Comparison of ENCODE assay signal across 10 cellular contexts in genomic region chr1:6358144-6358624, GRCh38. TPM values are rescaled to one million over a fixed set of nuclear protein-coding genes. Genes with fewer than 3 reads are reported as not detected.
DNase-seq lines count a peak whose midpoint lies in the region; ATAC-seq, FAIRE-seq and TF ChIP-seq lines count a peak whose summit lies in the region.
"Had no signal": no experiment of that assay in that cellular context is flagged by ENCODE, and none has a peak within 500 bp of the region (broad histone marks: within the 10 kb centered on the region; RNA-seq: fewer than 3 reads in every experiment).

No MANE protein-coding gene starts in this region.

- H3K27me3 ChIP-seq in keratinocyte (ENCODE audit: control insufficient read depth, extremely low read depth, insufficient read depth, low read length) (no peaks in the 10 kb centered on the region), transverse colon (no peaks in the 10 kb centered on the region), tibial artery (no peaks in the 10 kb centered on the region)

- FAIRE-seq in keratinocyte (lab: Jason Lieb, UNC) = peak; percentile 60

- H3K9ac ChIP-seq in keratinocyte (ENCODE audit: control insufficient read depth, extremely low read depth, insufficient read depth, low read length) = peak overlapping the region; percentile 69

- H3K27ac ChIP-seq in keratinocyte (ENCODE audit: control insufficient read depth, insufficient read depth, low read length) = peak overlapping the region; percentile 84
- H3K27ac ChIP-seq in transverse colon = peak overlapping the region; percentile 87 to 93 (median 90)
- peak overlapping the region in 1 of 2 donors; percentile 70 for H3K27ac ChIP-seq in tibial artery

- no peaks in the 10 kb centered on the region for H3K9me3 Mint-ChIP-seq in activated naive CD8-positive, alpha-beta T cell (ENCODE audit: low read depth)
- H3K9me3 Mint-ChIP-seq in activated naive CD8-positive, alpha-beta T cell treated with anti-CD3 and anti-CD28 coated beads for 36 hours = no peaks in the 10 kb centered on the region
- no peaks in the 10 kb centered on the region for H3K9me3 Mint-ChIP-seq in activated naive CD8-positive, alpha-beta T cell treated with anti-CD3 and anti-CD28 coated beads, Interleukin-2, amount 10 ng/mL, durations not matched to agents 7 days and 5 days
- H3K9me3 Mint-ChIP-seq: activated B cell treated with CpG ODN at 0.5 μM for 24 hours had no signal

- peaks cover 6% of the 10 kb centered on the region for H3K9me1 ChIP-seq in keratinocyte (ENCODE audit: control insufficient read depth, extremely low read depth, insufficient read depth, low read length)

- peak overlapping the region; percentile 10 for H3K4me3 Mint-ChIP-seq in activated naive CD8-positive, alpha-beta T cell
- H3K4me3 Mint-ChIP-seq in activated naive CD8-positive, alpha-beta T cell treated with anti-CD3 and anti-CD28 coated beads for 36 hours = no peak overlapping the region
- peak overlapping the region; percentile 85 for H3K4me3 Mint-ChIP-seq in activated naive CD8-positive, alpha-beta T cell treated with anti-CD3 and anti-CD28 coated beads, Interleukin-2, amount 10 ng/mL, durations not matched to agents 7 days and 5 days
- H3K4me3 Mint-ChIP-seq: activated B cell treated with CpG ODN at 0.5 μM for 24 hours had no signal

- TF ChIP-seq EP300 in transverse colon (IDR thresholded peaks at IDR 0.05; ENCODE audit: low read depth) = no peak

- TF ChIP-seq POLR2A in transverse colon (IDR thresholded peaks at IDR 0.05) = no peak

- H3K4me2 ChIP-seq in keratinocyte (ENCODE audit: control insufficient read depth, extremely low read depth, insufficient read depth, low read depth, low read length) = peak overlapping the region; percentile 81

- H3K9me3 ChIP-seq in keratinocyte (ENCODE audit: control insufficient read depth, low read depth, low read length) (no peaks in the 10 kb centered on the region), transverse colon (no peaks in the 10 kb centered on the region), tibial artery (no peaks in the 10 kb centered on the region)

- no peak for TF ChIP-seq CTCF in keratinocyte (optimal IDR thresholded peaks at IDR 0.05 in 1 of 3, IDR thresholded peaks at IDR 0.05 in 1 of 3, conservative IDR thresholded peaks at IDR 0.05 in 1 of 3; ENCODE audit: extremely low read depth in 1 of 3, insufficient read depth in 2 of 3, low read length in 3 of 3)
- no peak for TF ChIP-seq CTCF in transverse colon (IDR thresholded peaks at IDR 0.05)
- no peak for TF ChIP-seq CTCF in tibial artery (IDR thresholded peaks at IDR 0.05)

- peaks cover 81% of the 10 kb centered on the region for H3K79me2 ChIP-seq in keratinocyte (ENCODE audit: control insufficient read depth, insufficient read depth, low read length)

- no peaks in the 10 kb centered on the region for H3K27me3 Mint-ChIP-seq in activated naive CD8-positive, alpha-beta T cell
- no peaks in the 10 kb centered on the region for H3K27me3 Mint-ChIP-seq in activated naive CD8-positive, alpha-beta T cell treated with anti-CD3 and anti-CD28 coated beads for 36 hours
- H3K27me3 Mint-ChIP-seq in activated naive CD8-positive, alpha-beta T cell treated with anti-CD3 and anti-CD28 coated beads, Interleukin-2, amount 10 ng/mL, durations not matched to agents 7 days and 5 days = no peaks in the 10 kb centered on the region
- H3K27me3 Mint-ChIP-seq: activated B cell treated with CpG ODN at 0.5 μM for 24 hours had no signal

- H3K36me3 ChIP-seq in keratinocyte (ENCODE audit: control insufficient read depth in 2 of 2, extremely low read depth in 1 of 2, insufficient read depth in 2 of 2, low read length in 2 of 2) (peaks cover 6 to 7% of the 10 kb centered on the region in 2 experiments), transverse colon (no peaks in the 10 kb centered on the region), tibial artery (no peaks in the 10 kb centered on the region)

- in situ Hi-C loops in transverse colon (cut with MboI; ENCODE audit: low pct_ligation_motif_present in 1 of 4, low pct_unique_long_range_greater_than_20kb in 1 of 4, low sequenced_read_pairs in 3 of 4) = loop anchor here in 1 of 4 donors (10.0 kb wide), 1 partner anchor 47 kb away; no protein-coding TSS in a partner anchor

- 72% methylated on average over 8 of the region's 10 CpGs; no CpG with 5 or more reads in 1 of the 2 donors for WGBS in transverse colon (ENCODE audit: low coverage in 1 of 2), 2 donors

- no peak for DNase-seq in activated naive CD8-positive, alpha-beta T cell treated with anti-CD3 and anti-CD28 coated beads for 36 hours
- peak; percentile 52 for DNase-seq in activated naive CD8-positive, alpha-beta T cell treated with anti-CD3 and anti-CD28 coated beads, Interleukin-2, amount 10 ng/mL, durations not matched to agents 7 days and 5 days
- peak; percentile 41 for DNase-seq in keratinocyte (ENCODE audit: low read depth, low spot score)
- no peak for DNase-seq in transverse colon
- no peak for DNase-seq in tibial artery
- DNase-seq in GM03348 (ENCODE audit: low spot score) = no peak
- no peak for DNase-seq in stimulated activated CD4-positive, alpha-beta T cell treated with anti-CD3 and anti-CD28 coated beads, Interleukin-4, amount 100 ng/mL, for 24 hours
- DNase-seq: activated B cell treated with CpG ODN at 0.5 μM for 24 hours, NCI-H774 had no signal

- H3K4me1 Mint-ChIP-seq in activated naive CD8-positive, alpha-beta T cell (ENCODE audit: low read depth) = peaks cover 34% of the 10 kb centered on the region
- H3K4me1 Mint-ChIP-seq in activated naive CD8-positive, alpha-beta T cell treated with anti-CD3 and anti-CD28 coated beads for 36 hours = peaks cover 29% of the 10 kb centered on the region
- H3K4me1 Mint-ChIP-seq in activated naive CD8-positive, alpha-beta T cell treated with anti-CD3 and anti-CD28 coated beads, Interleukin-2, amount 10 ng/mL, durations not matched to agents 7 days and 5 days = peaks cover 33% of the 10 kb centered on the region

- dilution Hi-C loops in keratinocyte (cut with MboI; ENCODE audit: extremely low pct_ligation_motif_present, low sequenced_read_pairs) = no loop called here

- H3K36me3 Mint-ChIP-seq in activated naive CD8-positive, alpha-beta T cell = no peaks in the 10 kb centered on the region
- H3K36me3 Mint-ChIP-seq in activated naive CD8-positive, alpha-beta T cell treated with anti-CD3 and anti-CD28 coated beads for 36 hours = no peaks in the 10 kb centered on the region
- peaks cover 2% of the 10 kb centered on the region for H3K36me3 Mint-ChIP-seq in activated naive CD8-positive, alpha-beta T cell treated with anti-CD3 and anti-CD28 coated beads, Interleukin-2, amount 10 ng/mL, durations not matched to agents 7 days and 5 days

- H4K20me1 ChIP-seq in keratinocyte (ENCODE audit: control insufficient read depth, extremely low read depth, insufficient read depth, low read length) = peaks cover 4% of the 10 kb centered on the region

- intact Hi-C loops in transverse colon (cut with DNase I; ENCODE audit: low total_unique reads) = no loop called here
- intact Hi-C loops in tibial artery (cut with DNase I; ENCODE audit: low total_unique reads) = no loop called here

- H3K27ac Mint-ChIP-seq in activated naive CD8-positive, alpha-beta T cell = peak overlapping the region; percentile 16
- no peak overlapping the region for H3K27ac Mint-ChIP-seq in activated naive CD8-positive, alpha-beta T cell treated with anti-CD3 and anti-CD28 coated beads for 36 hours
- peak overlapping the region; percentile 98 for H3K27ac Mint-ChIP-seq in activated naive CD8-positive, alpha-beta T cell treated with anti-CD3 and anti-CD28 coated beads, Interleukin-2, amount 10 ng/mL, durations not matched to agents 7 days and 5 days
- H3K27ac Mint-ChIP-seq: activated B cell treated with CpG ODN at 0.5 μM for 24 hours had no signal

- POLR2A ChIA-PET in activated naive CD8-positive, alpha-beta T cell treated with anti-CD3 and anti-CD28 coated beads, Interleukin-2, amount 10 ng/mL, durations not matched to agents 7 days and 5 days (lab: Charles Lee) = interaction anchor here (0.6 to 5.5 kb wide), 7 partner anchors 9 to 244 kb away, joined by 3 to 60 read pairs (median 5); partner anchors contain the start of genes ACOT7 and ICMT

- ATAC-seq in activated naive CD8-positive, alpha-beta T cell treated with anti-CD3 and anti-CD28 coated beads, Interleukin-2, amount 10 ng/mL, durations not matched to agents 7 days and 5 days (ENCODE audit: low read depth) = no peak

- H3K4me1 ChIP-seq in keratinocyte (ENCODE audit: control insufficient read depth, extremely low read depth, insufficient read depth, low read length) (peaks cover 65% of the 10 kb centered on the region), transverse colon (peaks cover 48 to 86% (median 73%) of the 10 kb centered on the region in 4 donors), tibial artery (peaks cover 0 to 34% (median 30%) of the 10 kb centered on the region in 4 donors)

- no peak overlapping the region for H2AFZ ChIP-seq in keratinocyte (ENCODE audit: control insufficient read depth, low read length)

- H3K4me3 ChIP-seq in keratinocyte (ENCODE audit: control insufficient read depth in 2 of 3, extremely low read depth in 1 of 3, insufficient read depth in 2 of 3, low read depth in 1 of 3, low read length in 3 of 3) = peak overlapping the region in 2 of 3 experiments; percentile 20 to 35
- no peak overlapping the region for H3K4me3 ChIP-seq in transverse colon
- no peak overlapping the region for H3K4me3 ChIP-seq in tibial artery

RNA-seq across cellular contexts. Expression of gene ACOT7, which starts 35.4 kb away (rescaled TPM):
- total RNA-seq in activated naive CD8-positive, alpha-beta T cell treated with anti-CD3 and anti-CD28 coated beads for 36 hours = 10 to 100 TPM; 80.8 to 86.2 TPM
- total RNA-seq in activated naive CD8-positive, alpha-beta T cell treated with anti-CD3 and anti-CD28 coated beads, Interleukin-2, amount 10 ng/mL, durations not matched to agents 7 days and 5 days = 10 to 100 TPM; 43.9 to 52.8 TPM
- 195 to 349 TPM (median 226 TPM) in 3 replicates for polyA plus RNA-seq in keratinocyte
- 45.1 TPM for polyA plus RNA-seq in keratinocyte (2011; ENCODE audit: low read depth)
- polyA plus RNA-seq in keratinocyte (2011; cell fraction: cytosol; rRNA removed) = 181 and 317 TPM in 2 replicates
- polyA plus RNA-seq in keratinocyte (2011; cell fraction: nucleus; rRNA removed) = 182 and 242 TPM in 2 replicates
- polyA plus RNA-seq in keratinocyte (2012; ENCODE audit: low replicate concordance) = 89.4 and 275 TPM in 2 replicates
- 126 to 203 TPM (median 149 TPM) in 3 replicates for polyA minus RNA-seq in keratinocyte
- polyA minus RNA-seq in keratinocyte (2011; cell fraction: cytosol; rRNA and poly(A)+ RNA removed) = 156 TPM
- 79.8 and 80.3 TPM in 2 replicates for polyA minus RNA-seq in keratinocyte (2011; cell fraction: nucleus; rRNA and poly(A)+ RNA removed)
- 10 to 100 TPM in 3 of 4 donors, 1 to 10 TPM in 1; 5.6 to 55.0 (median 31.0) TPM for total RNA-seq in transverse colon

Comparison
In these comparisons a context has a peak if more than half of its experiments do, and no peak if none do; other contexts are left out.
1. DNase-seq: peak in activated naive CD8-positive, alpha-beta T cell treated with anti-CD3 and anti-CD28 coated beads, Interleukin-2, amount 10 ng/mL, durations not matched to agents 7 days and 5 days (single experiment) and keratinocyte (single experiment); none in activated naive CD8-positive, alpha-beta T cell treated with anti-CD3 and anti-CD28 coated beads for 36 hours (single experiment), transverse colon (single experiment), tibial artery (0 of 2), GM03348 (single experiment) and stimulated activated CD4-positive, alpha-beta T cell treated with anti-CD3 and anti-CD28 coated beads, Interleukin-4, amount 100 ng/mL, for 24 hours (single experiment).
2. H3K4me3 ChIP-seq: peak in keratinocyte (2 of 3); none in transverse colon (0 of 4) and tibial artery (0 of 2).